ENCODE assay signal across 7 cellular contexts in genomic region chr1:206581114-206581497, GRCh38. TPM values are rescaled to one million over a fixed set of nuclear protein-coding genes. Genes with fewer than 3 reads are reported as not detected.
DNase-seq lines count a peak whose midpoint lies in the region; ATAC-seq lines count a peak whose summit lies in the region.
"Not testable (repeated sequence)": the region's sequence is repeated elsewhere in the genome, so short reads cannot be mapped to it uniquely, and the experiment has no call there.

No MANE protein-coding gene starts in this region.

- not testable (repeated sequence) for H3K9me3 ChIP-seq in CD4-positive, alpha-beta memory T cell (ENCODE audit: control insufficient read depth in 1 of 2, low read length in 2 of 2); effector memory CD4-positive, alpha-beta T cell (ENCODE audit: control insufficient read depth, low read length)

- not testable (repeated sequence) for H3K27me3 Mint-ChIP-seq in CD4-positive, alpha-beta memory T cell; T-helper 2 cell treated with Interferon-gamma antibody and Interleukin-4, amounts not matched to agents 5 μg/mL and 100 μg/mL, for 36 hours (ENCODE audit: low read depth); activated CD8-positive, alpha-beta memory T cell treated with anti-CD3 and anti-CD28 coated beads, Interleukin-2, amount 10 ng/mL, durations not matched to agents 7 days and 5 days; activated naive CD4-positive, alpha-beta T cell treated with anti-CD3 and anti-CD28 coated beads, Interleukin-2, amount 50 U/mL, for 24 hours; naive thymus-derived CD8-positive, alpha-beta T cell; stimulated activated memory B cell treated with anti-CD40 and anti-IgM and Interleukin-4, amounts not matched to agents 10 μg/mL and 1 μg/mL and 100 μg/mL, for 72 hours

- H3K27ac Mint-ChIP-seq in CD4-positive, alpha-beta memory T cell = peak overlapping the region; percentile 93 to 99 (median 97)
- H3K27ac Mint-ChIP-seq in T-helper 2 cell treated with Interferon-gamma antibody and Interleukin-4, amounts not matched to agents 5 μg/mL and 100 μg/mL, for 36 hours = peak overlapping the region; percentile 95
- H3K27ac Mint-ChIP-seq in activated CD8-positive, alpha-beta memory T cell treated with anti-CD3 and anti-CD28 coated beads, Interleukin-2, amount 10 ng/mL, durations not matched to agents 7 days and 5 days = peak overlapping the region; percentile 95
- H3K27ac Mint-ChIP-seq in activated naive CD4-positive, alpha-beta T cell treated with anti-CD3 and anti-CD28 coated beads, Interleukin-2, amount 50 U/mL, for 24 hours = peak overlapping the region; percentile 100
- peak overlapping the region; percentile 89 to 99 (median 96) for H3K27ac Mint-ChIP-seq in naive thymus-derived CD8-positive, alpha-beta T cell
- peak overlapping the region; percentile 100 for H3K27ac Mint-ChIP-seq in stimulated activated memory B cell treated with anti-CD40 and anti-IgM and Interleukin-4, amounts not matched to agents 10 μg/mL and 1 μg/mL and 100 μg/mL, for 72 hours

- POLR2A ChIA-PET in CD4-positive, alpha-beta memory T cell (lab: Charles Lee; ENCODE audit: partially characterized antibody) = interaction anchor here (0.9 to 19.2 kb wide), 8 partner anchors 8 to 74 kb away, joined by 3 to 786 read pairs (median 4); partner anchors contain the start of genes DYRK3 and RASSF5
- POLR2A ChIA-PET in naive thymus-derived CD8-positive, alpha-beta T cell (lab: Charles Lee) = interaction anchor here (0.9 to 30.9 kb wide), 5 partner anchors 20 to 111 kb away, joined by 3 to 825 read pairs (median 5); partner anchors contain the start of gene IKBKE

- peak overlapping the region in 1 of 2 donors; percentile 11 for H3K4me3 ChIP-seq in CD4-positive, alpha-beta memory T cell (ENCODE audit: low read length in 2 of 2)
- peak overlapping the region; percentile 35 for H3K4me3 ChIP-seq in effector memory CD4-positive, alpha-beta T cell (ENCODE audit: insufficient read depth, low read depth, low read length, poor library complexity, severe bottlenecking)

- peaks cover 39% of the 10 kb centered on the region for H3K36me3 ChIP-seq in CD4-positive, alpha-beta memory T cell (ENCODE audit: insufficient read depth, low read length)
- H3K36me3 ChIP-seq in effector memory CD4-positive, alpha-beta T cell (ENCODE audit: control insufficient read depth, insufficient read depth, low read length) = peaks cover 32% of the 10 kb centered on the region

- H3K36me3 Mint-ChIP-seq in CD4-positive, alpha-beta memory T cell = peaks cover 44 to 77% of the 10 kb centered on the region in 2 donors
- H3K36me3 Mint-ChIP-seq in T-helper 2 cell treated with Interferon-gamma antibody and Interleukin-4, amounts not matched to agents 5 μg/mL and 100 μg/mL, for 36 hours (ENCODE audit: low read depth) = peaks cover 86% of the 10 kb centered on the region
- peaks cover 77% of the 10 kb centered on the region for H3K36me3 Mint-ChIP-seq in activated CD8-positive, alpha-beta memory T cell treated with anti-CD3 and anti-CD28 coated beads, Interleukin-2, amount 10 ng/mL, durations not matched to agents 7 days and 5 days
- peaks cover 35% of the 10 kb centered on the region for H3K36me3 Mint-ChIP-seq in activated naive CD4-positive, alpha-beta T cell treated with anti-CD3 and anti-CD28 coated beads, Interleukin-2, amount 50 U/mL, for 24 hours
- peaks cover 4 to 67% (median 24%) of the 10 kb centered on the region in 3 donors for H3K36me3 Mint-ChIP-seq in naive thymus-derived CD8-positive, alpha-beta T cell
- H3K36me3 Mint-ChIP-seq in stimulated activated memory B cell treated with anti-CD40 and anti-IgM and Interleukin-4, amounts not matched to agents 10 μg/mL and 1 μg/mL and 100 μg/mL, for 72 hours = peaks cover 59% of the 10 kb centered on the region

- CTCF ChIA-PET in CD4-positive, alpha-beta memory T cell (lab: Charles Lee; ENCODE audit: partially characterized antibody) = interaction anchor here (0.9 to 18.9 kb wide), 11 partner anchors 9 to 118 kb away, joined by 3 to 550 read pairs (median 8); partner anchors contain the start of gene DYRK3
- CTCF ChIA-PET in activated CD8-positive, alpha-beta memory T cell treated with anti-CD3 and anti-CD28 coated beads, Interleukin-2, amount 10 ng/mL, durations not matched to agents 7 days and 5 days (lab: Charles Lee) = interaction anchor here (0.6 to 17.5 kb wide), 14 partner anchors 10 to 134 kb away, joined by 3 to 490 read pairs (median 5); partner anchors contain the start of genes IKBKE and RASSF5

- H3K4me1 Mint-ChIP-seq in CD4-positive, alpha-beta memory T cell = peaks cover 69 to 86% (median 76%) of the 10 kb centered on the region in 4 donors
- peaks cover 79% of the 10 kb centered on the region for H3K4me1 Mint-ChIP-seq in T-helper 2 cell treated with Interferon-gamma antibody and Interleukin-4, amounts not matched to agents 5 μg/mL and 100 μg/mL, for 36 hours (ENCODE audit: low read depth)
- H3K4me1 Mint-ChIP-seq in activated CD8-positive, alpha-beta memory T cell treated with anti-CD3 and anti-CD28 coated beads, Interleukin-2, amount 10 ng/mL, durations not matched to agents 7 days and 5 days = peaks cover 93% of the 10 kb centered on the region
- H3K4me1 Mint-ChIP-seq in activated naive CD4-positive, alpha-beta T cell treated with anti-CD3 and anti-CD28 coated beads, Interleukin-2, amount 50 U/mL, for 24 hours = peaks cover 85% of the 10 kb centered on the region
- peaks cover 53 to 91% (median 86%) of the 10 kb centered on the region in 4 donors for H3K4me1 Mint-ChIP-seq in naive thymus-derived CD8-positive, alpha-beta T cell
- H3K4me1 Mint-ChIP-seq in stimulated activated memory B cell treated with anti-CD40 and anti-IgM and Interleukin-4, amounts not matched to agents 10 μg/mL and 1 μg/mL and 100 μg/mL, for 72 hours = peaks cover 82% of the 10 kb centered on the region

- H3K9me3 Mint-ChIP-seq in CD4-positive, alpha-beta memory T cell; T-helper 2 cell treated with Interferon-gamma antibody and Interleukin-4, amounts not matched to agents 5 μg/mL and 100 μg/mL, for 36 hours; activated CD8-positive, alpha-beta memory T cell treated with anti-CD3 and anti-CD28 coated beads, Interleukin-2, amount 10 ng/mL, durations not matched to agents 7 days and 5 days (ENCODE audit: low read depth); activated naive CD4-positive, alpha-beta T cell treated with anti-CD3 and anti-CD28 coated beads, Interleukin-2, amount 50 U/mL, for 24 hours; naive thymus-derived CD8-positive, alpha-beta T cell; stimulated activated memory B cell treated with anti-CD40 and anti-IgM and Interleukin-4, amounts not matched to agents 10 μg/mL and 1 μg/mL and 100 μg/mL, for 72 hours: not testable (repeated sequence)

- ATAC-seq in activated CD8-positive, alpha-beta memory T cell treated with anti-CD3 and anti-CD28 coated beads, Interleukin-2, amount 10 ng/mL, durations not matched to agents 7 days and 5 days; naive thymus-derived CD8-positive, alpha-beta T cell; stimulated activated memory B cell treated with anti-CD40 and anti-IgM and Interleukin-4, amounts not matched to agents 10 μg/mL and 1 μg/mL and 100 μg/mL, for 72 hours: not testable (repeated sequence)

- intact Hi-C loops in CD4-positive, alpha-beta memory T cell (cut with micrococcal nuclease) = not testable (repeated sequence)

- H3K4me1 ChIP-seq in CD4-positive, alpha-beta memory T cell (ENCODE audit: insufficient read depth, low read length) = peaks cover 87% of the 10 kb centered on the region
- H3K4me1 ChIP-seq in effector memory CD4-positive, alpha-beta T cell (ENCODE audit: control insufficient read depth, insufficient read depth, low read length, poor library complexity, severe bottlenecking) = peaks cover 75% of the 10 kb centered on the region

- peak overlapping the region; percentile 89 for H3K27ac ChIP-seq in CD4-positive, alpha-beta memory T cell (ENCODE audit: low read depth, low read length)
- peak overlapping the region; percentile 93 for H3K27ac ChIP-seq in effector memory CD4-positive, alpha-beta T cell (ENCODE audit: insufficient read depth, low read length, poor library complexity, severe bottlenecking)

- not testable (repeated sequence) for DNase-seq in CD4-positive, alpha-beta memory T cell; T-helper 2 cell treated with Interferon-gamma antibody and Interleukin-4, amounts not matched to agents 5 μg/mL and 100 μg/mL, for 36 hours (ENCODE audit: low spot score); activated CD8-positive, alpha-beta memory T cell treated with anti-CD3 and anti-CD28 coated beads, Interleukin-2, amount 10 ng/mL, durations not matched to agents 7 days and 5 days; effector memory CD4-positive, alpha-beta T cell; naive thymus-derived CD8-positive, alpha-beta T cell

- H3K4me3 Mint-ChIP-seq in CD4-positive, alpha-beta memory T cell = peak overlapping the region; percentile 62 to 86 (median 80)
- peak overlapping the region; percentile 78 for H3K4me3 Mint-ChIP-seq in T-helper 2 cell treated with Interferon-gamma antibody and Interleukin-4, amounts not matched to agents 5 μg/mL and 100 μg/mL, for 36 hours
- H3K4me3 Mint-ChIP-seq in activated CD8-positive, alpha-beta memory T cell treated with anti-CD3 and anti-CD28 coated beads, Interleukin-2, amount 10 ng/mL, durations not matched to agents 7 days and 5 days = peak overlapping the region; percentile 61
- peak overlapping the region; percentile 92 for H3K4me3 Mint-ChIP-seq in activated naive CD4-positive, alpha-beta T cell treated with anti-CD3 and anti-CD28 coated beads, Interleukin-2, amount 50 U/mL, for 24 hours
- peak overlapping the region; percentile 69 to 98 (median 84) for H3K4me3 Mint-ChIP-seq in naive thymus-derived CD8-positive, alpha-beta T cell
- H3K4me3 Mint-ChIP-seq in stimulated activated memory B cell treated with anti-CD40 and anti-IgM and Interleukin-4, amounts not matched to agents 10 μg/mL and 1 μg/mL and 100 μg/mL, for 72 hours = peak overlapping the region; percentile 70

- not testable (repeated sequence) for H3K27me3 ChIP-seq in CD4-positive, alpha-beta memory T cell (ENCODE audit: insufficient read depth, low read length); effector memory CD4-positive, alpha-beta T cell (replicated peaks; ENCODE audit: control insufficient read depth, insufficient read depth, low read length, poor library complexity, severe bottlenecking)

RNA-seq across cellular contexts. Expression of gene EIF2D, which starts 31.2 kb away (rescaled TPM):
- 10 to 100 TPM; 53.5 to 54.5 TPM for total RNA-seq in CD4-positive, alpha-beta memory T cell
- 10 to 100 TPM; 33.5 to 38.9 TPM for polyA plus RNA-seq in CD4-positive, alpha-beta memory T cell
- 10 to 100 TPM; 51.7 to 68.4 TPM for total RNA-seq in activated CD8-positive, alpha-beta memory T cell treated with anti-CD3 and anti-CD28 coated beads, Interleukin-2, amount 10 ng/mL, durations not matched to agents 7 days and 5 days
- total RNA-seq in naive thymus-derived CD8-positive, alpha-beta T cell = 10 to 100 TPM; 61.7 to 62.4 TPM
- polyA plus RNA-seq in naive thymus-derived CD8-positive, alpha-beta T cell = 10 to 100 TPM; 38.9 to 46.0 (median 39.1) TPM

RNA-seq across cellular contexts. Expression of gene DYRK3, which starts 54.2 kb away (rescaled TPM):
- total RNA-seq in CD4-positive, alpha-beta memory T cell = 1 to 10 TPM in 1 of 2 experiments, under 1 TPM in 1; 0.78 to 1.2 TPM
- polyA plus RNA-seq in CD4-positive, alpha-beta memory T cell = under 1 TPM in 1 of 2 donors, not detected in 1; 0.22 TPM
- 10 to 100 TPM in 1 of 2 experiments, 1 to 10 TPM in 1; 9.5 to 12.7 TPM for total RNA-seq in activated CD8-positive, alpha-beta memory T cell treated with anti-CD3 and anti-CD28 coated beads, Interleukin-2, amount 10 ng/mL, durations not matched to agents 7 days and 5 days
- total RNA-seq in naive thymus-derived CD8-positive, alpha-beta T cell = under 1 TPM; 0.22 to 0.34 TPM
- not detected for polyA plus RNA-seq in naive thymus-derived CD8-positive, alpha-beta T cell

Comparison
In these comparisons a context has a peak if more than half of its experiments do, and no peak if none do; other contexts are left out.
1. RNA of gene DYRK3, which starts 54.2 kb away (total RNA-seq): 9.5 to 12.7 TPM in activated CD8-positive, alpha-beta memory T cell treated with anti-CD3 and anti-CD28 coated beads, Interleukin-2, amount 10 ng/mL, durations not matched to agents 7 days and 5 days; 0.78 to 1.2 TPM in CD4-positive, alpha-beta memory T cell and 0.22 to 0.34 TPM in naive thymus-derived CD8-positive, alpha-beta T cell; every median in the first group is over 4 times any median in the second.
2. Peak in every context shown above with its lines, with median percentiles within 50 percentile points of each other: H3K27ac Mint-ChIP-seq and H3K4me3 Mint-ChIP-seq.